8 cellular contexts compared by ENCODE assay signal in the genomic region with DNA sequence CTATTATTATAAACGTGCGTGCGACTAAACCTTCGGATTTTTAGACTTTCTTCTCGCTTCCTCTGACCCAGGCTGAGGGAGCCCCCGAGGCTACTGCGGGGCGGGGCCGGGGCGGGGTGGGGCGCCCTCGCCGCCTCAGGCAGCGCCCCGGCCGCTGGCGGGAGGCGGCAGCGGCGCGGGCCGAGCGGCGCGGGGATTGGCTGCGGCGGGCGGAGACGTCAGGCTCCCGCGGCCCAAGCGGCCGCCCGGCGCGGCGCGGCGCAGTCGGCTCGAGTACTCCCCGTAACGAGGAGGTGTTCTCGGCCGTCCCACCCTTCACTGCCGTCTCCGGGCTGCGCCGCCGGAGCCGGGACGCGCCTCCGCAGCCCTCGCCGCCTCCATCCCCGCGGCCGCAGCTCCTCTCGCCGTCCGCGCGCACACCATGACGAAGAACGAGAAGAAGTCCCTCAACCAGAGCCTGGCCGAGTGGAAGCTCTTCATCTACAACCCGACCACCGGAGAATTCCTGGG. TPM values are rescaled to one million over a fixed set of nuclear protein-coding genes. Genes with fewer than 3 reads are reported as not detected.
DNase-seq lines count a peak whose midpoint lies in the region; ATAC-seq, FAIRE-seq and TF ChIP-seq lines count a peak whose summit lies in the region.

A gene (plus strand): TSS at position 263 of the 510 bp plus-strand sequence. CDS start 159 bp downstream, at position 422.

- peaks cover 20% of the 10 kb centered on the region for H3K36me3 Mint-ChIP-seq in activated naive CD4-positive, alpha-beta T cell treated with anti-CD3 and anti-CD28 coated beads for 36 hours (ENCODE audit: low read depth)

- H3K4me3 Mint-ChIP-seq in activated naive CD4-positive, alpha-beta T cell treated with anti-CD3 and anti-CD28 coated beads for 36 hours, result peak within 1 kb of the TSS; percentile 92

- peak; percentile 82 for DNase-seq in GDM1 (lab: John Stamatoyannopoulos, UW)
- DNase-seq in H54 (ENCODE audit: insufficient read length, low spot score), result peak; percentile 70
- DNase-seq in LoVo (ENCODE audit: low spot score), result peak; percentile 90
- DNase-seq in SK-N-MC (ENCODE audit: low read depth, low spot score), result no peak
- DNase-seq in activated naive CD4-positive, alpha-beta T cell treated with anti-CD3 and anti-CD28 coated beads for 36 hours, result peak; percentile 80
- DNase-seq in globus pallidus (ENCODE audit: low spot score), result peak; percentile 82
- DNase-seq in omental fat pad (ENCODE audit: low spot score), result peak; percentile 51
- peak; percentile 86 to 88 for DNase-seq in suprapubic skin (ENCODE audit: low spot score in 2 of 2)

- H3K4me1 ChIP-seq in suprapubic skin, result peaks cover 33% of the 10 kb centered on the region

- no peaks in the 10 kb centered on the region for H3K27me3 Mint-ChIP-seq in activated naive CD4-positive, alpha-beta T cell treated with anti-CD3 and anti-CD28 coated beads for 36 hours (ENCODE audit: low read depth)

- H3K27ac ChIP-seq in SK-N-MC (peak within 1 kb of the TSS; percentile 90), suprapubic skin (peak within 1 kb of the TSS; percentile 97)

- TF ChIP-seq POLR2A in H54 (IDR thresholded peaks at IDR 0.05; ENCODE audit: low read depth, low read length) (peak; percentile 99), suprapubic skin (IDR thresholded peaks at IDR 0.05) (peak; percentile 88 to 97)

- H3K9me3 ChIP-seq in SK-N-MC (ENCODE audit: low read depth, low read length) (no peaks in the 10 kb centered on the region), suprapubic skin (no peaks in the 10 kb centered on the region)

- no peak for FAIRE-seq in H54 (lab: Jason Lieb, UNC)

- peak within 1 kb of the TSS; percentile 95 for H3K9ac ChIP-seq in SK-N-MC (ENCODE audit: insufficient read length)

- CTCF ChIA-PET in activated naive CD4-positive, alpha-beta T cell treated with anti-CD3 and anti-CD28 coated beads for 36 hours (lab: Charles Lee), result interaction anchor here (0.6 to 1.9 kb wide), 2 partner anchors 58 to 138 kb away, joined by 4 to 12 read pairs; a partner anchor contains a TSS

- TF ChIP-seq CTCF in omental fat pad (IDR thresholded peaks at IDR 0.05), result no peak
- TF ChIP-seq CTCF in suprapubic skin (IDR thresholded peaks at IDR 0.05), result no peak

- no peaks in the 10 kb centered on the region for H3K9me3 Mint-ChIP-seq in activated naive CD4-positive, alpha-beta T cell treated with anti-CD3 and anti-CD28 coated beads for 36 hours

- peak; percentile 89 for ATAC-seq in omental fat pad (ENCODE audit: low FRiP score)

- peaks cover 36% of the 10 kb centered on the region for H3K4me1 Mint-ChIP-seq in activated naive CD4-positive, alpha-beta T cell treated with anti-CD3 and anti-CD28 coated beads for 36 hours (ENCODE audit: low read depth)

- no peaks in the 10 kb centered on the region for H3K27me3 ChIP-seq in suprapubic skin

- H3K27ac Mint-ChIP-seq in activated naive CD4-positive, alpha-beta T cell treated with anti-CD3 and anti-CD28 coated beads for 36 hours, result peak within 1 kb of the TSS; percentile 93

- whole genome bisulfite sequencing in suprapubic skin, result 0% methylated on average over 12 of the region's 69 CpGs

- H3K36me3 ChIP-seq in SK-N-MC (ENCODE audit: insufficient read depth, low read length), result peaks cover 10% of the 10 kb centered on the region
- H3K36me3 ChIP-seq in suprapubic skin, result no peaks in the 10 kb centered on the region

- peak within 1 kb of the TSS; percentile 98 for H3K4me3 ChIP-seq in SK-N-MC
- H3K4me3 ChIP-seq in suprapubic skin, result peak within 1 kb of the TSS; percentile 99

- intact Hi-C loops in activated naive CD4-positive, alpha-beta T cell treated with anti-CD3 and anti-CD28 coated beads for 36 hours (cut with micrococcal nuclease), result loop anchor here (1.0 to 5.0 kb wide), 9 partner anchors 37 to 934 kb away; a partner anchor contains a TSS

- TF ChIP-seq EP300 in suprapubic skin (IDR thresholded peaks at IDR 0.05), result no peak

RNA-seq across cellular contexts. Expression of the gene that starts here (rescaled TPM):
- 100 to 1,000 TPM; 106 to 119 TPM for total RNA-seq in activated naive CD4-positive, alpha-beta T cell treated with anti-CD3 and anti-CD28 coated beads for 36 hours
- 100 to 1,000 TPM in 3 of 4 donors, 10 to 100 TPM in 1; 70.8 to 487 (median 228) TPM for total RNA-seq in omental fat pad
- 100 to 1,000 TPM; 117 to 190 (median 154) TPM for total RNA-seq in suprapubic skin
